11 cellular contexts compared by ENCODE assay signal in genomic region chr3:113254171-113254947, GRCh38. TPM values are rescaled to one million over a fixed set of nuclear protein-coding genes. Genes with fewer than 3 reads are reported as not detected.
DNase-seq lines count a peak whose midpoint lies in the region; ATAC-seq and TF ChIP-seq lines count a peak whose summit lies in the region.
"Had no signal": no experiment of that assay in that cellular context is flagged by ENCODE, and none has a peak within 500 bp of the region (broad histone marks: within the 10 kb centered on the region; RNA-seq: fewer than 3 reads in every experiment).

No MANE protein-coding gene starts in this region.

- H3K9me3 Mint-ChIP-seq in activated T-helper 1 cell treated with anti-CD3 and anti-CD28 coated beads, Interleukin-12 subunit alpha, Interleukin-12 subunit beta, Interleukin-2, Interleukin-4 antibody, amounts not matched to agents 30 ng/mL and 10 ng/mL and 1 ng/mL, durations not matched to agents 14 hours and 24 hours and 36 hours, result no peaks in the 10 kb centered on the region
- H3K9me3 Mint-ChIP-seq in activated CD4-positive, alpha-beta T cell treated with anti-CD3 and anti-CD28 coated beads, Interleukin-2, amount 10 ng/mL, durations not matched to agents 24 days and 14 days, result no peaks in the 10 kb centered on the region
- H3K9me3 Mint-ChIP-seq: activated naive CD8-positive, alpha-beta T cell treated with anti-CD3 and anti-CD28 coated beads for 36 hours had no signal

- H3K27ac ChIP-seq in OCI-LY3 (ENCODE audit: low read length), result peak overlapping the region; percentile 54
- H3K27ac ChIP-seq in ovary, result peak overlapping the region in 1 of 2 donors; percentile 65
- H3K27ac ChIP-seq: neutrophil had no signal

- peak; percentile 64 for ATAC-seq in left ventricle myocardium superior
- ATAC-seq: activated CD8-positive, alpha-beta memory T cell treated with anti-CD3 and anti-CD28 coated beads, Interleukin-2, amount 10 ng/mL, durations not matched to agents 7 days and 5 days had no signal

- H3K36me3 ChIP-seq in OCI-LY3 (replicated peaks; ENCODE audit: low read depth, low read length) (no peaks in the 10 kb centered on the region), ovary (no peaks in the 10 kb centered on the region)
- H3K36me3 ChIP-seq: neutrophil had no signal

- no peak for TF ChIP-seq EP300 in ovary (IDR thresholded peaks at IDR 0.05)

- H3K27me3 Mint-ChIP-seq in activated T-helper 1 cell treated with anti-CD3 and anti-CD28 coated beads, Interleukin-12 subunit alpha, Interleukin-12 subunit beta, Interleukin-2, Interleukin-4 antibody, amounts not matched to agents 30 ng/mL and 10 ng/mL and 1 ng/mL, durations not matched to agents 14 hours and 24 hours and 36 hours (ENCODE audit: insufficient read depth), result peaks cover 3% of the 10 kb centered on the region
- H3K27me3 Mint-ChIP-seq in activated CD4-positive, alpha-beta T cell treated with anti-CD3 and anti-CD28 coated beads, Interleukin-2, amount 10 ng/mL, durations not matched to agents 24 days and 14 days, result peaks cover 4% of the 10 kb centered on the region
- H3K27me3 Mint-ChIP-seq: activated naive CD8-positive, alpha-beta T cell treated with anti-CD3 and anti-CD28 coated beads for 36 hours had no signal

- H3K4me1 Mint-ChIP-seq in activated T-helper 1 cell treated with anti-CD3 and anti-CD28 coated beads, Interleukin-12 subunit alpha, Interleukin-12 subunit beta, Interleukin-2, Interleukin-4 antibody, amounts not matched to agents 30 ng/mL and 10 ng/mL and 1 ng/mL, durations not matched to agents 14 hours and 24 hours and 36 hours (ENCODE audit: low read depth), result peaks cover 8% of the 10 kb centered on the region
- no peaks in the 10 kb centered on the region for H3K4me1 Mint-ChIP-seq in activated CD4-positive, alpha-beta T cell treated with anti-CD3 and anti-CD28 coated beads, Interleukin-2, amount 10 ng/mL, durations not matched to agents 24 days and 14 days
- H3K4me1 Mint-ChIP-seq: activated CD8-positive, alpha-beta memory T cell treated with anti-CD3 and anti-CD28 coated beads, Interleukin-2, amount 10 ng/mL, durations not matched to agents 7 days and 5 days; activated naive CD8-positive, alpha-beta T cell treated with anti-CD3 and anti-CD28 coated beads for 36 hours had no signal

- H3K4me3 Mint-ChIP-seq in activated T-helper 1 cell treated with anti-CD3 and anti-CD28 coated beads, Interleukin-12 subunit alpha, Interleukin-12 subunit beta, Interleukin-2, Interleukin-4 antibody, amounts not matched to agents 30 ng/mL and 10 ng/mL and 1 ng/mL, durations not matched to agents 14 hours and 24 hours and 36 hours, result no peak overlapping the region
- H3K4me3 Mint-ChIP-seq in activated CD4-positive, alpha-beta T cell treated with anti-CD3 and anti-CD28 coated beads, Interleukin-2, amount 10 ng/mL, durations not matched to agents 24 days and 14 days, result no peak overlapping the region
- H3K4me3 Mint-ChIP-seq: activated CD8-positive, alpha-beta memory T cell treated with anti-CD3 and anti-CD28 coated beads, Interleukin-2, amount 10 ng/mL, durations not matched to agents 7 days and 5 days; activated naive CD8-positive, alpha-beta T cell treated with anti-CD3 and anti-CD28 coated beads for 36 hours had no signal

- TF ChIP-seq POLR2A in ovary (IDR thresholded peaks at IDR 0.05), result no peak

- WGBS in ovary, 3 donors, result 19 to 32% (median 27%) methylated on average over 14 of the region's 14 CpGs

- H3K27me3 ChIP-seq in OCI-LY3 (ENCODE audit: low read depth, low read length), result no peaks in the 10 kb centered on the region
- no peaks in the 10 kb centered on the region for H3K27me3 ChIP-seq in ovary
- H3K27me3 ChIP-seq: neutrophil had no signal

- no peak overlapping the region for H3K27ac Mint-ChIP-seq in activated T-helper 1 cell treated with anti-CD3 and anti-CD28 coated beads, Interleukin-12 subunit alpha, Interleukin-12 subunit beta, Interleukin-2, Interleukin-4 antibody, amounts not matched to agents 30 ng/mL and 10 ng/mL and 1 ng/mL, durations not matched to agents 14 hours and 24 hours and 36 hours
- no peak overlapping the region for H3K27ac Mint-ChIP-seq in activated CD4-positive, alpha-beta T cell treated with anti-CD3 and anti-CD28 coated beads, Interleukin-2, amount 10 ng/mL, durations not matched to agents 24 days and 14 days
- H3K27ac Mint-ChIP-seq: activated CD8-positive, alpha-beta memory T cell treated with anti-CD3 and anti-CD28 coated beads, Interleukin-2, amount 10 ng/mL, durations not matched to agents 7 days and 5 days; activated naive CD8-positive, alpha-beta T cell treated with anti-CD3 and anti-CD28 coated beads for 36 hours had no signal

- no peaks in the 10 kb centered on the region for H3K79me2 ChIP-seq in OCI-LY3 (ENCODE audit: low read length)

- H3K36me3 Mint-ChIP-seq in activated T-helper 1 cell treated with anti-CD3 and anti-CD28 coated beads, Interleukin-12 subunit alpha, Interleukin-12 subunit beta, Interleukin-2, Interleukin-4 antibody, amounts not matched to agents 30 ng/mL and 10 ng/mL and 1 ng/mL, durations not matched to agents 14 hours and 24 hours and 36 hours (ENCODE audit: low read depth), result no peaks in the 10 kb centered on the region
- no peaks in the 10 kb centered on the region for H3K36me3 Mint-ChIP-seq in activated CD4-positive, alpha-beta T cell treated with anti-CD3 and anti-CD28 coated beads, Interleukin-2, amount 10 ng/mL, durations not matched to agents 24 days and 14 days (ENCODE audit: low read depth)
- H3K36me3 Mint-ChIP-seq: activated CD8-positive, alpha-beta memory T cell treated with anti-CD3 and anti-CD28 coated beads, Interleukin-2, amount 10 ng/mL, durations not matched to agents 7 days and 5 days; activated naive CD8-positive, alpha-beta T cell treated with anti-CD3 and anti-CD28 coated beads for 36 hours had no signal

- peak overlapping the region; percentile 24; the same call in 1 of the 2 replicates for H3K9ac ChIP-seq in OCI-LY3 (ENCODE audit: low read length)

- peak overlapping the region; percentile 16; the same call in 1 of the 2 replicates for H3K4me3 ChIP-seq in OCI-LY3 (ENCODE audit: low read length)
- no peak overlapping the region for H3K4me3 ChIP-seq in ovary

- no peaks in the 10 kb centered on the region for H4K20me1 ChIP-seq in OCI-LY3 (ENCODE audit: insufficient read depth, low read length)

- H3K4me1 ChIP-seq in OCI-LY3 (ENCODE audit: low read length) (peaks cover 50% of the 10 kb centered on the region), ovary (ENCODE audit: insufficient read depth) (peaks cover 13% of the 10 kb centered on the region)

- TF ChIP-seq CTCF in OCI-LY3 (IDR thresholded peaks at IDR 0.05; ENCODE audit: low read depth, low read length), result no peak
- TF ChIP-seq CTCF in ovary (IDR thresholded peaks at IDR 0.05), result no peak

- peak overlapping the region; percentile 62 for H3K4me2 ChIP-seq in OCI-LY3 (ENCODE audit: low read length)

- no peak overlapping the region; the same call in 1 of the 2 replicates for H2AFZ ChIP-seq in OCI-LY3 (ENCODE audit: low read depth, low read length)

- DNase-seq in CD1c-positive myeloid dendritic cell (ENCODE audit: extremely low spot score), result peak; percentile 53
- no peak for DNase-seq in left ventricle myocardium superior
- DNase-seq in ovary, result peak in 3 of 5 donors; percentile 42 to 64 (median 48)
- DNase-seq in SHP77 (lab: John Stamatoyannopoulos, UW), result no peak
- no peak for DNase-seq in activated T-helper 1 cell treated with anti-CD3 and anti-CD28 coated beads, Interleukin-12 subunit alpha, Interleukin-12 subunit beta, Interleukin-2, Interleukin-4 antibody, amounts not matched to agents 30 ng/mL and 10 ng/mL and 1 ng/mL, durations not matched to agents 14 hours and 24 hours and 36 hours (ENCODE audit: low spot score)
- DNase-seq in NCI-H2081 treated with DMSO at 0.1 percent for 48 hours (lab: John Stamatoyannopoulos, UW), result no peak
- DNase-seq in activated CD4-positive, alpha-beta T cell treated with anti-CD3 and anti-CD28 coated beads, Interleukin-2, amount 10 ng/mL, durations not matched to agents 24 days and 14 days, result no peak
- DNase-seq: activated CD8-positive, alpha-beta memory T cell treated with anti-CD3 and anti-CD28 coated beads, Interleukin-2, amount 10 ng/mL, durations not matched to agents 7 days and 5 days; activated naive CD8-positive, alpha-beta T cell treated with anti-CD3 and anti-CD28 coated beads for 36 hours had no signal

- intact Hi-C loops in left ventricle myocardium superior (cut with micrococcal nuclease) (no loop called here), ovary (cut with DNase I) (no loop called here)
- intact Hi-C loops in activated T-helper 1 cell treated with anti-CD3 and anti-CD28 coated beads, Interleukin-12 subunit alpha, Interleukin-12 subunit beta, Interleukin-2, Interleukin-4 antibody, amounts not matched to agents 30 ng/mL and 10 ng/mL and 1 ng/mL, durations not matched to agents 14 hours and 24 hours and 36 hours (cut with micrococcal nuclease), result no loop called here
- intact Hi-C loops in activated CD4-positive, alpha-beta T cell treated with anti-CD3 and anti-CD28 coated beads, Interleukin-2, amount 10 ng/mL, durations not matched to agents 24 days and 14 days (cut with micrococcal nuclease), result no loop called here

- H3K9me3 ChIP-seq in OCI-LY3 (ENCODE audit: insufficient read depth, low read length) (no peaks in the 10 kb centered on the region), ovary (no peaks in the 10 kb centered on the region)
- H3K9me3 ChIP-seq: neutrophil had no signal

RNA-seq across cellular contexts. Expression of gene BOC, which starts 43.0 kb away (rescaled TPM):
- 5.5 TPM for total RNA-seq in left ventricle myocardium superior
- total RNA-seq in ovary, result 10 to 100 TPM; 33.2 to 98.5 (median 59.5) TPM
- polyA plus RNA-seq in ovary, result 10 to 100 TPM; 28.6 to 34.2 TPM
- total RNA-seq in activated T-helper 1 cell treated with anti-CD3 and anti-CD28 coated beads, Interleukin-12 subunit alpha, Interleukin-12 subunit beta, Interleukin-2, Interleukin-4 antibody, amounts not matched to agents 30 ng/mL and 10 ng/mL and 1 ng/mL, durations not matched to agents 14 hours and 24 hours and 36 hours, result 2.1 and 3.3 TPM in 2 replicates
- total RNA-seq in activated CD4-positive, alpha-beta T cell treated with anti-CD3 and anti-CD28 coated beads, Interleukin-2, amount 10 ng/mL, durations not matched to agents 24 days and 14 days, result 1.4 and 1.9 TPM in 2 replicates
- total RNA-seq: activated CD8-positive, alpha-beta memory T cell treated with anti-CD3 and anti-CD28 coated beads, Interleukin-2, amount 10 ng/mL, durations not matched to agents 7 days and 5 days had no signal

Comparison
In these comparisons a context has a peak if more than half of its experiments do, and no peak if none do; other contexts are left out.
1. DNase-seq: peak in CD1c-positive myeloid dendritic cell (single experiment) and ovary (3 of 5); none in left ventricle myocardium superior (single experiment), SHP77 (0 of 2), activated T-helper 1 cell treated with anti-CD3 and anti-CD28 coated beads, Interleukin-12 subunit alpha, Interleukin-12 subunit beta, Interleukin-2, Interleukin-4 antibody, amounts not matched to agents 30 ng/mL and 10 ng/mL and 1 ng/mL, durations not matched to agents 14 hours and 24 hours and 36 hours (single experiment), NCI-H2081 treated with DMSO at 0.1 percent for 48 hours (single experiment) and activated CD4-positive, alpha-beta T cell treated with anti-CD3 and anti-CD28 coated beads, Interleukin-2, amount 10 ng/mL, durations not matched to agents 24 days and 14 days (single experiment).